In the genomic region with DNA sequence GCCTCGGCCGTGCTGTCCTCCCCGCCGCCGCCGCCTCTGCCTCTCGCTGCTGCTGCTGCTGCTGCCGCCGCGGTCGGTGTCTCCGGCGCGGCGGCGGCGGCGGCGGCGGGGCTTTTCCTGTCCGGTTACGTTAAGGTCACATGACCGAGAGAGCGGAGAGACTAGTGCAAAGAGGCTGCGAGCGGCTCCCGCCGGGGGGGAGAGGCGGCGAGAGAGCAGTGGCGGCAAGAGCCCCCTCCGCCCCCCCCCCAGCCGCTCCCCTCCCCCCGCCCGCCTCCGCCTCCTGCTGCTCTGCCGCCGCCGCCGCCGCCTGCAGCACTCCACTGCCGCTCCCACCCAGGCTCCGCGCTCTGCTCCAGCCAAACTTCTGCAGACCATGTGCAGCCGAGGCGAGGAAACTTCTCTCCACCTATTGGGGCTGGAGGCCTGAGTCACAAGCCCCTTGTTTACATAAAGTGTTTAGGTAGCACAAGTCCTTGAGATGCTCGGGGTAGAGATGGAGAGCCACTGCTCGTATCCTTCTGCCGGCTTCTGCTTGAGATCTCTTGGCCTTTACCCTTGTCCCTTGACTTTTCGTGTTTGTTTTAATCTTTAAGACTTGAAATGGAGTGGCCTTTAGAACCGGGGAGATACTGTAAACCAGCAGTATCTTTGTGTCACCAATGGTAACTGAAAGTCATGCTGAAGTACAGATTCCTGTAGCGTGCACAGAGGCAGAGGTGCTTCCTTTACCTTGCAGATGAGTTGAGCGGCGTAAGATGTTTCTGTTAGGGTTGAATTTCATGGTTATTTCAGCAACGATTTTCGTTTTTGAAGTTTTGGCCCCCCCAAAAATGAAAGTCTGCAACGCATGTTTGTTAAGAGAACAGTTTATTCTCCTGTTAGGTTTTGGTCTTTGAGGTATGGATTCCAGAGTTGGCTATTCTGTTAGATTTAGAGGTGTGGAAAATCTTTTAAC, we compare ENCODE assay signal across 1 cellular context.
TF ChIP-seq lines count a peak whose summit lies in the region.

TSS of gene ZBTB2 (minus strand) at position 89 of the 958 bp plus-strand sequence. CDS start 17,922 bp downstream, outside the sequence.

TF ChIP-seq in H1, 55 proteins besides CTCF, POLR2A, EP300 and RAD21:
- TF ChIP-seq, protein P1, sequence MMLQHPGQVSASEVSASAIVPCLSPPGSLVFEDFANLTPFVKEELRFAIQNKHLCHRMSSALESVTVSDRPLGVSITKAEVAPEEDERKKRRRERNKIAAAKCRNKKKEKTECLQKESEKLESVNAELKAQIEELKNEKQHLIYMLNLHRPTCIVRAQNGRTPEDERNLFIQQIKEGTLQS (IDR thresholded peaks at IDR 0.05; ENCODE audit: insufficient read depth, low read depth, low read length), result no peak
- peak; percentile 29 for TF ChIP-seq TAF7 (optimal IDR thresholded peaks at IDR 0.05; ENCODE audit: borderline replicate concordance, low read depth, low read length)
- no peak for TF ChIP-seq BRCA1 (IDR thresholded peaks at IDR 0.05; ENCODE audit: low read depth, low read length)
- no peak for TF ChIP-seq ZNF274 (IDR thresholded peaks at IDR 0.05; ENCODE audit: borderline replicate concordance, extremely low read depth, low read length)
- no peak for TF ChIP-seq EZH2 (IDR thresholded peaks at IDR 0.05; ENCODE audit: low read depth, low read length, severe bottlenecking)
- no peak for TF ChIP-seq SRF (IDR thresholded peaks at IDR 0.05; ENCODE audit: low read depth, low read length)
- no peak for TF ChIP-seq MAFK (IDR thresholded peaks at IDR 0.05; ENCODE audit: low read depth, low read length)
- TF ChIP-seq SIRT6 (IDR thresholded peaks at IDR 0.05; ENCODE audit: low read length), result no peak
- no peak for TF ChIP-seq SP1 (IDR thresholded peaks at IDR 0.05; ENCODE audit: low read depth, low read length)
- TF ChIP-seq GABPA (IDR thresholded peaks at IDR 0.05; ENCODE audit: borderline replicate concordance, insufficient read depth, low read length), result no peak
- TF ChIP-seq, protein P2, sequence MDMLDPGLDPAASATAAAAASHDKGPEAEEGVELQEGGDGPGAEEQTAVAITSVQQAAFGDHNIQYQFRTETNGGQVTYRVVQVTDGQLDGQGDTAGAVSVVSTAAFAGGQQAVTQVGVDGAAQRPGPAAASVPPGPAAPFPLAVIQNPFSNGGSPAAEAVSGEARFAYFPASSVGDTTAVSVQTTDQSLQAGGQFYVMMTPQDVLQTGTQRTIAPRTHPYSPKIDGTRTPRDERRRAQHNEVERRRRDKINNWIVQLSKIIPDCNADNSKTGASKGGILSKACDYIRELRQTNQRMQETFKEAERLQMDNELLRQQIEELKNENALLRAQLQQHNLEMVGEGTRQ (IDR thresholded peaks at IDR 0.05; ENCODE audit: low read length), result peak; percentile 44; the same call in 1 of the 2 replicates
- no peak for TF ChIP-seq NANOG (IDR thresholded peaks at IDR 0.05; ENCODE audit: insufficient read depth, low read depth, low read length, poor library complexity, severe bottlenecking)
- TF ChIP-seq BACH1 (IDR thresholded peaks at IDR 0.05; ENCODE audit: low read length), result no peak
- 0 out of 2 replicates have a peak, but pooled peaks have one; percentile 16 for TF ChIP-seq TBP (IDR thresholded peaks at IDR 0.05; ENCODE audit: low read depth, low read length)
- peak; percentile 49; the same call in 1 of the 2 replicates for TF ChIP-seq POLR2AphosphoS5 (IDR thresholded peaks at IDR 0.05; ENCODE audit: low read depth, low read length)
- no peak for TF ChIP-seq KDM5A (IDR thresholded peaks at IDR 0.05; ENCODE audit: low read length)
- TF ChIP-seq GTF2F1 (IDR thresholded peaks at IDR 0.05; ENCODE audit: borderline replicate concordance, low read depth, low read length), result no peak
- TF ChIP-seq KDM1A (IDR thresholded peaks at IDR 0.05; ENCODE audit: borderline replicate concordance, low read length), result no peak
- 0 out of 2 replicates have a peak, but pooled peaks have one; percentile 28 for TF ChIP-seq RBBP5 (IDR thresholded peaks at IDR 0.05; ENCODE audit: borderline replicate concordance, low read depth, low read length)
- TF ChIP-seq CBX8 (IDR thresholded peaks at IDR 0.05; ENCODE audit: borderline replicate concordance, low read depth, low read length), result no peak
- TF ChIP-seq, protein P3, sequence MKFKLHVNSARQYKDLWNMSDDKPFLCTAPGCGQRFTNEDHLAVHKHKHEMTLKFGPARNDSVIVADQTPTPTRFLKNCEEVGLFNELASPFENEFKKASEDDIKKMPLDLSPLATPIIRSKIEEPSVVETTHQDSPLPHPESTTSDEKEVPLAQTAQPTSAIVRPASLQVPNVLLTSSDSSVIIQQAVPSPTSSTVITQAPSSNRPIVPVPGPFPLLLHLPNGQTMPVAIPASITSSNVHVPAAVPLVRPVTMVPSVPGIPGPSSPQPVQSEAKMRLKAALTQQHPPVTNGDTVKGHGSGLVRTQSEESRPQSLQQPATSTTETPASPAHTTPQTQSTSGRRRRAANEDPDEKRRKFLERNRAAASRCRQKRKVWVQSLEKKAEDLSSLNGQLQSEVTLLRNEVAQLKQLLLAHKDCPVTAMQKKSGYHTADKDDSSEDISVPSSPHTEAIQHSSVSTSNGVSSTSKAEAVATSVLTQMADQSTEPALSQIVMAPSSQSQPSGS (IDR thresholded peaks at IDR 0.05; ENCODE audit: low read length), result no peak
- no peak for TF ChIP-seq SP2 (IDR thresholded peaks at IDR 0.05; ENCODE audit: low read length)
- TF ChIP-seq ASH2L (IDR thresholded peaks at IDR 0.05; ENCODE audit: low read length), result no peak
- peak; percentile 65; the same call in 1 of the 2 replicates for TF ChIP-seq TAF1 (IDR thresholded peaks at IDR 0.05; ENCODE audit: low read depth, low read length)
- no peak for TF ChIP-seq EGR1 (IDR thresholded peaks at IDR 0.05; ENCODE audit: borderline replicate concordance, low read depth, low read length)
- TF ChIP-seq NRF1 (IDR thresholded peaks at IDR 0.05; ENCODE audit: low read depth, low read length), result no peak
- TF ChIP-seq CHD2 (IDR thresholded peaks at IDR 0.05; ENCODE audit: low read length), result no peak
- TF ChIP-seq RNF2 (IDR thresholded peaks at IDR 0.05; ENCODE audit: borderline replicate concordance, low read depth, low read length, missing control alignments, poor library complexity, severe bottlenecking), result no peak
- TF ChIP-seq CEBPB (IDR thresholded peaks at IDR 0.05; ENCODE audit: low read depth, low read length), result no peak
- TF ChIP-seq SIN3A (conservative IDR thresholded peaks at IDR 0.05 in 1 of 2, IDR thresholded peaks at IDR 0.05 in 1 of 2; ENCODE audit: low read depth in 1 of 2, low read length in 2 of 2), result peak; percentile 29 to 54; a peak in 2 of 4 replicates
- TF ChIP-seq RXRA (IDR thresholded peaks at IDR 0.05; ENCODE audit: insufficient read depth, low read depth, low read length), result no peak
- no peak for TF ChIP-seq KDM4A (IDR thresholded peaks at IDR 0.05; ENCODE audit: low read depth, low read length, severe bottlenecking)
- no peak for TF ChIP-seq SAP30 (IDR thresholded peaks at IDR 0.05; ENCODE audit: insufficient read depth, insufficient replicate concordance, low read length)
- peak; percentile 37 for TF ChIP-seq E2F6 (IDR thresholded peaks at IDR 0.05)
- peak; percentile 84 for TF ChIP-seq MAX (IDR thresholded peaks at IDR 0.05)
TF ChIP-seq in H1: peak in this region for 9.
